ENCODE assay signal across 8 cellular contexts in genomic region chr7:114084381-114085312, GRCh38.
DNase-seq lines count a peak whose midpoint lies in the region; ATAC-seq and TF ChIP-seq lines count a peak whose summit lies in the region.

No MANE protein-coding gene starts in this region.

- DNase-seq in ELF-1 (ENCODE audit: low read depth, low spot score) (peak; percentile 64), HFF-Myc (ENCODE audit: extremely low read depth, low read depth) (no peak), RWPE1 (ENCODE audit: low spot score) (peak; percentile 5), endothelial cell (ENCODE audit: low spot score) (peak; percentile 49), vagina (ENCODE audit: extremely low spot score in 2 of 2) (no peak), GM19240 (ENCODE audit: insufficient read length, low spot score) (no peak)

- intact Hi-C loops in vagina (cut with DNase I), result loop anchor here (5.0 to 10.0 kb wide), 2 partner anchors 840 to 1828 kb away; partner anchors contain the start of gene MDFIC

- no peaks in the 10 kb centered on the region for H3K36me3 ChIP-seq in mucosa of stomach (ENCODE audit: control insufficient read depth, insufficient read depth, low read length)
- H3K36me3 ChIP-seq in vagina, result no peaks in the 10 kb centered on the region

- no peaks in the 10 kb centered on the region for H3K36me3 Mint-ChIP-seq in endothelial cell (ENCODE audit: low read depth, unreplicated experiment)

- H3K27ac ChIP-seq in RWPE1 (no peak overlapping the region), vagina (peak overlapping the region; percentile 96)

- no peak for ATAC-seq in GM21786 (IDR thresholded peaks at IDR 0.05; ENCODE audit: unreplicated experiment)

- POLR2A ChIA-PET in RWPE1 (lab: Yijun Ruan, JAX; ENCODE audit: low non-redundant PET), result no interaction called here

- CTCF ChIA-PET in RWPE1 (lab: Yijun Ruan, JAX), result interaction anchor here (0.6 kb wide), 1 partner anchor 1020 kb away, joined by 3 read pairs; no protein-coding TSS in a partner anchor

- H3K4me1 ChIP-seq in mucosa of stomach (ENCODE audit: control insufficient read depth, insufficient read depth, low read length), result peaks cover 24% of the 10 kb centered on the region
- peaks cover 9% of the 10 kb centered on the region for H3K4me1 ChIP-seq in vagina

- no peaks in the 10 kb centered on the region for H3K9me3 ChIP-seq in mucosa of stomach (ENCODE audit: control insufficient read depth, low read length)
- no peaks in the 10 kb centered on the region for H3K9me3 ChIP-seq in vagina

- H3K27me3 ChIP-seq in mucosa of stomach (ENCODE audit: control insufficient read depth, insufficient read depth, low read length) (peaks cover 76% of the 10 kb centered on the region), vagina (no peaks in the 10 kb centered on the region)

- TF ChIP-seq CTCF in HFF-Myc (IDR thresholded peaks at IDR 0.05; ENCODE audit: low read depth, low read length, missing control alignments), result no peak
- TF ChIP-seq CTCF in RWPE1 (conservative IDR thresholded peaks at IDR 0.05; ENCODE audit: low read depth), result no peak
- TF ChIP-seq CTCF in endothelial cell (IDR thresholded peaks at IDR 0.05; ENCODE audit: unreplicated experiment), result no peak
- no peak for TF ChIP-seq CTCF in vagina (IDR thresholded peaks at IDR 0.05)

- peak overlapping the region; percentile 97 for H3K4me3 Mint-ChIP-seq in endothelial cell (ENCODE audit: unreplicated experiment)

- H3K4me3 ChIP-seq in HFF-Myc (replicated peaks; ENCODE audit: low read depth, low read length), result peak overlapping the region; percentile 64
- peak overlapping the region; percentile 58 for H3K4me3 ChIP-seq in mucosa of stomach (ENCODE audit: low read length)
- H3K4me3 ChIP-seq in vagina, result peak overlapping the region; percentile 68 to 77

- no peak for TF ChIP-seq POLR2A in vagina (IDR thresholded peaks at IDR 0.05)

- no peaks in the 10 kb centered on the region for H3K9me3 Mint-ChIP-seq in endothelial cell (ENCODE audit: unreplicated experiment)

- peaks cover 33% of the 10 kb centered on the region for H3K4me1 Mint-ChIP-seq in endothelial cell (ENCODE audit: unreplicated experiment)

- H3K9ac ChIP-seq in mucosa of stomach (ENCODE audit: low read length), result peak overlapping the region; percentile 55

- peaks cover 19% of the 10 kb centered on the region for H3K27me3 Mint-ChIP-seq in endothelial cell (ENCODE audit: unreplicated experiment)

- peak overlapping the region; percentile 95 for H3K27ac Mint-ChIP-seq in endothelial cell (ENCODE audit: unreplicated experiment)

Comparison
In these comparisons a context has a peak if more than half of its experiments do, and no peak if none do; other contexts are left out.
1. DNase-seq: peak in ELF-1 (single experiment), RWPE1 (single experiment) and endothelial cell (single experiment); none in HFF-Myc (single experiment), vagina (0 of 2) and GM19240 (single experiment).
2. Peak in every context shown above with its lines, with median percentiles within 50 percentile points of each other: H3K4me3 ChIP-seq.